ENCODE assay signal across 20 cellular contexts in genomic region chr15:72313448-72313840, GRCh38. TPM values are rescaled to one million over a fixed set of nuclear protein-coding genes. Genes with fewer than 3 reads are reported as not detected.
DNase-seq lines count a peak whose midpoint lies in the region; FAIRE-seq and TF ChIP-seq lines count a peak whose summit lies in the region.
"Had no signal": no experiment of that assay in that cellular context is flagged by ENCODE, and none has a peak within 500 bp of the region (broad histone marks: within the 10 kb centered on the region; RNA-seq: fewer than 3 reads in every experiment).

No MANE protein-coding gene starts in this region.

- H2AK5ac ChIP-seq in H9 (ENCODE audit: insufficient read length, low read length) = no peak overlapping the region

- no peaks in the 10 kb centered on the region for H3K9me3 ChIP-seq in H9 (ENCODE audit: control insufficient read depth, low read depth, low read length)
- H3K9me3 ChIP-seq: A549, Caco-2 had no signal

- H4K5ac ChIP-seq in H9 (ENCODE audit: insufficient read length, low read depth, low read length) = no peak overlapping the region

- no peak overlapping the region for H2BK15ac ChIP-seq in H9 (ENCODE audit: low read depth, low read length)

- H2AFZ ChIP-seq in H9 (ENCODE audit: low read length) = no peak overlapping the region
- H2AFZ ChIP-seq: GM23248 had no signal

- no peak overlapping the region for H3K9ac ChIP-seq in H9 (ENCODE audit: extremely low read depth, insufficient read length, low read length)
- H3K9ac ChIP-seq: GM23248 had no signal

- no peak overlapping the region for H3K18ac ChIP-seq in H9 (ENCODE audit: insufficient read length, low read depth, low read length)

- no peak overlapping the region for H2BK12ac ChIP-seq in H9 (ENCODE audit: insufficient read length, low read depth, low read length)

- WGBS in H9 (ENCODE audit: extremely low coverage, insufficient read length, low lambda C conversion rate) = no CpG with 5 or more reads among the region's 2 CpGs

- H3T11ph ChIP-seq in H9 (ENCODE audit: low read length) = no peak overlapping the region

- H3K4me3 Mint-ChIP-seq in H9 = no peak overlapping the region
- H3K4me3 Mint-ChIP-seq: CD4-positive, alpha-beta T cell; HFFc6 had no signal

- H4K8ac ChIP-seq in H9 (replicated peaks; ENCODE audit: insufficient read length, low read depth, low read length) = no peak overlapping the region

- FAIRE-seq in bronchial epithelial cell (lab: Jason Lieb, UNC) (peak; percentile 32), urothelium cell line (lab: Jason Lieb, UNC) (peak; percentile 52)
- FAIRE-seq: D721Med, G401.6, GM12891 had no signal

- H3K23ac ChIP-seq in H9 (ENCODE audit: insufficient read length, low read depth, low read length) = no peak overlapping the region

- no peaks in the 10 kb centered on the region for H3K23me2 ChIP-seq in H9 (ENCODE audit: insufficient read length, low read depth, low read length, poor library complexity, severe bottlenecking)

- H3K36me3 ChIP-seq in bronchial epithelial cell (ENCODE audit: control insufficient read depth, insufficient read depth, low read length) = no peaks in the 10 kb centered on the region

- H3K4me2 ChIP-seq in H9 (ENCODE audit: insufficient read depth, insufficient read length, low read length) = no peak overlapping the region
- H3K4me2 ChIP-seq: A549 had no signal

- peak; percentile 9 for DNase-seq in H9
- DNase-seq in bronchial epithelial cell (ENCODE audit: low read depth) = no peak
- peak in 36 of 56 donors; percentile 3 to 79 (median 32) for DNase-seq in nucleus accumbens (lab: John Stamatoyannopoulos, UW)
- no peak for DNase-seq in urothelium cell line (ENCODE audit: low spot score)
- no peak for DNase-seq in NCI-H446 (lab: John Stamatoyannopoulos, UW)
- DNase-seq in HK-2 (ENCODE audit: unreplicated experiment) = no peak
- no peak for DNase-seq in effector CD4-positive, alpha-beta T cell
- DNase-seq: AML-193; Caco-2; CD4-positive, alpha-beta T cell; GM23248; HCEC 1CT; HFFc6 had no signal

- H3K4me1 Mint-ChIP-seq in H9 = 0 out of 4 replicates have a peak, but pooled peaks cover 0 to 2% of the 10 kb centered on the region in 2 experiments

- H3K27ac ChIP-seq in H9 (ENCODE audit: insufficient read length, low read depth, low read length) = no peak overlapping the region
- H3K27ac ChIP-seq: 22Rv1, A549, C4-2B, GM23248 had no signal

- H3K79me1 ChIP-seq in H9 (ENCODE audit: insufficient read depth, low read depth, low read length, poor library complexity, severe bottlenecking) = no peaks in the 10 kb centered on the region

- H2BK5ac ChIP-seq in H9 (ENCODE audit: insufficient read length, low read length) = no peak overlapping the region

- no peak overlapping the region for H4K91ac ChIP-seq in H9 (ENCODE audit: insufficient read length, low read depth, low read length)

- TF ChIP-seq CTCF in H9 (conservative IDR thresholded peaks at IDR 0.05) (no peak), bronchial epithelial cell (IDR thresholded peaks at IDR 0.05; ENCODE audit: insufficient read depth, low read length, severe bottlenecking) (no peak)

- H2BK120ac ChIP-seq in H9 (ENCODE audit: low read depth, low read length, poor library complexity, severe bottlenecking) = no peak overlapping the region

- H2BK20ac ChIP-seq in H9 (ENCODE audit: low read depth, low read length, poor library complexity, severe bottlenecking) = no peak overlapping the region

- H3K56ac ChIP-seq in H9 (ENCODE audit: insufficient read length, low read depth, low read length) = no peak overlapping the region

- no peaks in the 10 kb centered on the region for H3K4me1 ChIP-seq in H9 (ENCODE audit: insufficient read depth, low read length)
- H3K4me1 ChIP-seq: A549, Caco-2 had no signal

- H3K27ac Mint-ChIP-seq in H9 = no peak overlapping the region
- H3K27ac Mint-ChIP-seq: CD4-positive, alpha-beta T cell; HFFc6 had no signal

- peaks cover 62% of the 10 kb centered on the region for H3K27me3 Mint-ChIP-seq in H9 (ENCODE audit: low read depth)
- H3K27me3 Mint-ChIP-seq: CD4-positive, alpha-beta T cell had no signal

- H4K20me1 ChIP-seq in H9 (ENCODE audit: control insufficient read depth, insufficient read depth, insufficient read length) = no peaks in the 10 kb centered on the region

- no peak overlapping the region for H3K14ac ChIP-seq in H9 (ENCODE audit: insufficient read depth, low read length)

- H3K4ac ChIP-seq in H9 (ENCODE audit: low read depth, low read length) = no peak overlapping the region

- no peaks in the 10 kb centered on the region for H3K9me3 Mint-ChIP-seq in H9
- H3K9me3 Mint-ChIP-seq: CD4-positive, alpha-beta T cell; HFFc6 had no signal

- H3K4me3 ChIP-seq in bronchial epithelial cell (ENCODE audit: low read depth, low read length) = no peak overlapping the region
- H3K4me3 ChIP-seq: A549, GM23248 had no signal

- H3K79me2 ChIP-seq in H9 (ENCODE audit: insufficient read depth, low read length) = no peaks in the 10 kb centered on the region

- H3K27me3 ChIP-seq in H9 (ENCODE audit: insufficient read depth, low read length) (peaks cover 3% of the 10 kb centered on the region; the same call in 1 of the 2 replicates), bronchial epithelial cell (ENCODE audit: control insufficient read depth, insufficient read depth, low read length) (peaks cover 4% of the 10 kb centered on the region)

- H3K36me3 Mint-ChIP-seq in H9 (ENCODE audit: insufficient read depth in 1 of 3, low read depth in 3 of 3) = no peaks in the 10 kb centered on the region

RNA-seq across cellular contexts. Expression of gene CELF6, which starts 6.5 kb away (rescaled TPM):
- total RNA-seq in H9 (2021) (0.13 and 0.18 TPM in 2 replicates), bronchial epithelial cell (under 0.01 TPM in 1 of 2 replicates, not detected in the other)
- total RNA-seq: Caco-2, H4 had no signal

RNA-seq across cellular contexts. Expression of gene PARP6, which starts 41.1 kb away (rescaled TPM):
- total RNA-seq in H9 (2021) (54.4 and 54.5 TPM in 2 replicates), bronchial epithelial cell (17.6 and 20.5 TPM in 2 replicates)

Comparison
In these comparisons a context has a peak if more than half of its experiments do, and no peak if none do; other contexts are left out.
1. DNase-seq: peak in H9 (single experiment) and nucleus accumbens (36 of 56); none in bronchial epithelial cell (single experiment), urothelium cell line (single experiment), NCI-H446 (0 of 2), HK-2 (single experiment) and effector CD4-positive, alpha-beta T cell (single experiment).